In the genomic region with DNA sequence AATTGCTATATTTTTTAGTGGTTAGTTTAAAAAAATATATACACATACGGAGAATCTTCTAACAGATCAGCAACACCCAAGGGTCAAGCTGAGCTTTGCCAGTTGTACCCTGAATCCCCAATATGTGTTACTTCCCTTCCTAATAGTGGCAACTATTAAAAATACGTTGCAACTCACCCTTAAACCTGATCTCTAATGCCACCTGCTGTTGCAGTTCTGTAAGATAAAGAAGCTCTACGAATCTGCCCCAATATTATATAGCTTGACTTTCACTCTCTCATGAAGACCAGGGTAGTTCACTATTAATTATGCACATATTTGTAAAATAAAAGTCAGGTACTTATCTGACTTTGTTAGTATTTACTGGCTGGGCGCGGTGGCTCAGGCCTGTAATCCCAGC, we compare ENCODE assay signal across 8 cellular contexts. TPM values are rescaled to one million over a fixed set of nuclear protein-coding genes. Genes with fewer than 3 reads are reported as not detected.
DNase-seq lines count a peak whose midpoint lies in the region; TF ChIP-seq lines count a peak whose summit lies in the region.

No MANE protein-coding gene starts in this region.

- peaks cover 17% of the 10 kb centered on the region for H3K36me3 Mint-ChIP-seq in nephron progenitor cell (ENCODE audit: low read depth)

- no peaks in the 10 kb centered on the region for H3K27me3 Mint-ChIP-seq in nephron progenitor cell (ENCODE audit: low read depth, poor library complexity)

- no peak for TF ChIP-seq EP300 in stomach (IDR thresholded peaks at IDR 0.05)

- BruUV-seq in A673 (replicated peaks; lab: Mats Ljungman, UMichigan), result no TSS peak

- intact Hi-C loops in A673 (cut with micrococcal nuclease; ENCODE audit: unreplicated experiment), result loop anchor here (5.0 to 10.0 kb wide), 2 partner anchors 177 to 249 kb away; partner anchors contain the start of gene ENTREP3
- intact Hi-C loops in spleen (cut with DNase I; ENCODE audit: low total_unique reads), result no loop called here
- intact Hi-C loops in stomach (cut with DNase I; ENCODE audit: low total_unique reads), result no loop called here

- no peak overlapping the region for H3K27ac Mint-ChIP-seq in nephron progenitor cell

- CTCF ChIA-PET in A673 (lab: Charles Lee), result interaction anchor here (0.6 to 1.0 kb wide), 7 partner anchors 79 to 253 kb away, joined by 3 to 23 read pairs (median 6); partner anchors contain the start of genes CLK2 and FDPS

- no peaks in the 10 kb centered on the region for H3K9me3 Mint-ChIP-seq in nephron progenitor cell

- POLR2A ChIA-PET in A673 (lab: Charles Lee; ENCODE audit: low non-redundant PET), result interaction anchor here (0.6 kb wide), 1 partner anchor 41 kb away, joined by 3 read pairs; no protein-coding TSS in a partner anchor

- 51 to 62% (median 55%) methylated on average over 5 of the region's 5 CpGs for WGBS in spleen, 5 donors
- WGBS in stomach, 5 donors, result 34 to 56% (median 50%) methylated on average over 5 of the region's 5 CpGs

- H3K27me3 ChIP-seq in A673 (replicated peaks; ENCODE audit: insufficient read depth, low read depth, low read length, poor library complexity), result no peaks in the 10 kb centered on the region
- no peaks in the 10 kb centered on the region for H3K27me3 ChIP-seq in Peyer's patch
- no peaks in the 10 kb centered on the region for H3K27me3 ChIP-seq in spleen (replicated peaks in 1 of 7)
- H3K27me3 ChIP-seq in stomach, result no peaks in the 10 kb centered on the region

- H3K4me1 ChIP-seq in A673 (ENCODE audit: insufficient read depth, low read length, poor library complexity, severe bottlenecking), result peaks cover 22% of the 10 kb centered on the region
- peaks cover 0 to 24% (median 2%) of the 10 kb centered on the region in 4 donors for H3K4me1 ChIP-seq in Peyer's patch
- peaks cover 9 to 68% (median 43%) of the 10 kb centered on the region in 6 donors for H3K4me1 ChIP-seq in spleen
- H3K4me1 ChIP-seq in stomach, result peaks cover 3 to 66% (median 40%) of the 10 kb centered on the region in 4 donors

- H3K4me3 ChIP-seq in A673 (ENCODE audit: low read depth, low read length, poor library complexity, severe bottlenecking) (no peak overlapping the region), Peyer's patch (no peak overlapping the region), spleen (no peak overlapping the region), stomach (no peak overlapping the region)

- no peak overlapping the region for H3K4me3 Mint-ChIP-seq in nephron progenitor cell

- no peak overlapping the region for H3K27ac ChIP-seq in A673 (ENCODE audit: low read depth, low read length, poor library complexity, severe bottlenecking)
- H3K27ac ChIP-seq in Peyer's patch, result no peak overlapping the region
- no peak overlapping the region for H3K27ac ChIP-seq in spleen
- H3K27ac ChIP-seq in stomach, result no peak overlapping the region

- peak; percentile 53; the same call in 1 of the 2 replicates for TF ChIP-seq CTCF in A673 (conservative IDR thresholded peaks at IDR 0.05; ENCODE audit: low read depth, low read length)
- peak; percentile 42 for TF ChIP-seq CTCF in GM12873 (IDR thresholded peaks at IDR 0.05; ENCODE audit: insufficient read depth, low read depth, low read length, missing control alignments)
- TF ChIP-seq CTCF in Peyer's patch (IDR thresholded peaks at IDR 0.05), result peak in 4 of 6 experiments; percentile 21 to 50 (median 48)
- TF ChIP-seq CTCF in spleen (IDR thresholded peaks at IDR 0.05 in 8 of 11, conservative IDR thresholded peaks at IDR 0.05 in 3 of 11), result peak in 8 of 11 experiments; percentile 8 to 39 (median 24)
- TF ChIP-seq CTCF in nephron progenitor cell (IDR thresholded peaks at IDR 0.05), result no peak
- peak in 3 of 7 experiments; percentile 14 to 32 (median 25) for TF ChIP-seq CTCF in stomach (IDR thresholded peaks at IDR 0.05)

- DNase-seq in A673 (ENCODE audit: low spot score), result peak; percentile 57
- no peak for DNase-seq in Peyer's patch
- DNase-seq in fibroblast of the conjunctiva (ENCODE audit: low read depth), result peak; percentile 36
- no peak for DNase-seq in spleen
- no peak for DNase-seq in SKM-1 treated with dmso at 0.1 percent for 144 hours (lab: John Stamatoyannopoulos, UW; ENCODE audit: unreplicated experiment)
- DNase-seq in nephron progenitor cell, result no peak
- DNase-seq in stomach, result no peak

- H3K36me3 ChIP-seq in A673 (ENCODE audit: insufficient read depth, low read length, poor library complexity, severe bottlenecking), result no peaks in the 10 kb centered on the region
- H3K36me3 ChIP-seq in Peyer's patch, result no peaks in the 10 kb centered on the region
- no peaks in the 10 kb centered on the region for H3K36me3 ChIP-seq in spleen
- H3K36me3 ChIP-seq in stomach, result no peaks in the 10 kb centered on the region

- H3K4me1 Mint-ChIP-seq in nephron progenitor cell, result peaks cover 12% of the 10 kb centered on the region

- H3K9me3 ChIP-seq in A673 (ENCODE audit: low read depth, low read length, poor library complexity, severe bottlenecking) (no peaks in the 10 kb centered on the region), Peyer's patch (no peaks in the 10 kb centered on the region), spleen (no peaks in the 10 kb centered on the region), stomach (no peaks in the 10 kb centered on the region)

- TF ChIP-seq POLR2A in Peyer's patch (IDR thresholded peaks at IDR 0.05), result no peak
- TF ChIP-seq POLR2A in spleen (IDR thresholded peaks at IDR 0.05), result no peak
- no peak for TF ChIP-seq POLR2A in stomach (IDR thresholded peaks at IDR 0.05)

RNA-seq across cellular contexts. Expression of gene ASH1L, which starts 58.4 kb away (rescaled TPM):
- total RNA-seq in A673 (2021) (47.5 and 49.6 TPM in 2 replicates), Peyer's patch (100 to 1,000 TPM in 1 of 4 donors, 10 to 100 TPM in 3; 58.3 to 101 (median 73.8) TPM), spleen (10 to 100 TPM; 61.8 to 89.8 (median 75.5) TPM), stomach (10 to 100 TPM; 21.1 to 69.4 (median 53.1) TPM)
- polyA plus RNA-seq in spleen (1 to 10 TPM; 2.5 to 6.6 (median 3.1) TPM), stomach (1 to 10 TPM; 3.0 to 5.4 (median 5.3) TPM)

Comparison
In these comparisons a context has a peak if more than half of its experiments do, and no peak if none do; other contexts are left out.
1. DNase-seq: peak in A673 (single experiment) and fibroblast of the conjunctiva (single experiment); none in Peyer's patch (0 of 3), spleen (single experiment), SKM-1 treated with dmso at 0.1 percent for 144 hours (single experiment), nephron progenitor cell (single experiment) and stomach (single experiment).